Comparison of ENCODE assay signal across 22 cellular contexts in the genomic region with DNA sequence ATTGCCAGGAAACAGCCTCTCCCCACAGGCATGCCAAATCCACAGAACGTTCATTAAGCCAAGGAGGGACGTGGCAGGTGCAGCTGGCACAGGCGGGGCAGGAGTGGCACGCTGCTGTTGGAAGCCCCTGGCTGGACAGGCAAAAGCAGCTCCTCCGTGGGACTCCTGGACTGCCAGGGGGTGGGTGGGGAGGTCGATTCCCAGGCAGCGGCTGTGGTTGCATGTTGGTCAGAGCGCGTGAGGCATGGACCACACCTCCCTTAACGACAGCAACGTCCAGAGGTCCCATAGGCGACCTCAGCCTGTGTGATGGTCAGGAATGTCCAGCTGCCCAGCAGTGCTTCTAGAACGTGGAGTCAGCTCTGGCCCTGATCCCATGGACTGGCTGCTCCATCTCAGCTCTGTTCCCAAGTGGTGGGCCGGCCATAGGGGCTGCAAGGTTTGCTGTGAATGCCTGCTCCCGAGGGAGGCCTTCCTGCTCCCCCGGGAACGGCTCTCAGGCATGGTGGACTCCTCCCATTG. TPM values are rescaled to one million over a fixed set of nuclear protein-coding genes. Genes with fewer than 3 reads are reported as not detected.
"Had no signal": no experiment of that assay in that cellular context is flagged by ENCODE, and none has a peak within 500 bp of the region (broad histone marks: within the 10 kb centered on the region; RNA-seq: fewer than 3 reads in every experiment).

No MANE protein-coding gene starts in this region.

- H3K4me1 ChIP-seq: colonic mucosa, esophagus squamous epithelium, sigmoid colon had no signal

- H3K27me3 ChIP-seq: colonic mucosa, hepatocyte had no signal

- DNase-seq: esophagus squamous epithelium; head of caudate nucleus; naive B cell; sigmoid colon; small intestine; stimulated activated CD4-positive, alpha-beta T cell treated with anti-CD3 and anti-CD28 coated beads, Interleukin-12 subunit alpha, Interleukin-12 subunit beta, amount 100 ng/mL, for 4 hours; stimulated activated naive CD4-positive, alpha-beta T cell had no signal

- H3K27ac ChIP-seq: colonic mucosa, esophagus squamous epithelium, sigmoid colon, stomach, thoracic aorta, transverse colon had no signal

- H3K4me3 ChIP-seq: colonic mucosa, esophagus squamous epithelium, hepatocyte, sigmoid colon, stomach, thoracic aorta, transverse colon had no signal

- H3K9me3 ChIP-seq: colonic mucosa, esophagus squamous epithelium, sigmoid colon, stomach, thoracic aorta, transverse colon had no signal

RNA-seq across cellular contexts. Expression of gene SLC6A19, which starts 6.9 kb away (rescaled TPM):
- total RNA-seq: dermis blood vessel endothelial cell, epithelial cell of proximal tubule, esophagus squamous epithelium, kidney epithelial cell, lower leg skin, osteocyte, pulmonary artery endothelial cell, sigmoid colon, thoracic aorta, urinary bladder had no signal
- polyA plus RNA-seq: neural cell, urinary bladder had no signal

RNA-seq across cellular contexts. Expression of gene SLC6A18, which starts 16.9 kb away (rescaled TPM):
- total RNA-seq: cerebellum, dermis blood vessel endothelial cell, epithelial cell of proximal tubule, esophagus squamous epithelium, hepatocyte, kidney epithelial cell, lower leg skin, mucosa of gallbladder, osteocyte, pulmonary artery endothelial cell, sigmoid colon, stomach, thoracic aorta, transverse colon, urinary bladder had no signal
- polyA plus RNA-seq: neural cell, stomach, urinary bladder had no signal
